Comparison of ENCODE assay signal across 10 cellular contexts in the genomic region with DNA sequence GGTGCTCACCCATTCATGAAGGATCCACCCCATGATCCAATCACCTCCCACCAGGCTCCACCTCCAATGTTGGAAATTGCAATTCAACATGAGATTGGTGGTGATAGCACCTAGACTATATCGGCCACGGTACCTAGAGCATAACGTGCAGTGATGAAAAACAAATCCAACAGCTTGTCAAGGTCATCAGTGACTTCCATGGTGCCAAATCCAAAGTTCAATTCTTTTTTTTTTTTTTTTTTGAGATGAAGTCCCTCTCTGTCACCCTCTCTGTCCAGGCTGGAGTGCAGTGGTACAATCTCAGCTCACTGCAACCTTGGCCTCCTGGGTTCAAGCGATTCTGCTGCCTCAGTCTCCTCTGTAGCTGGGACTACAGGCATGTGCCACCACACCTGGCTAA. TPM values are rescaled to one million over a fixed set of nuclear protein-coding genes. Genes with fewer than 3 reads are reported as not detected.
"Had no signal": no experiment of that assay in that cellular context is flagged by ENCODE, and none has a peak within 500 bp of the region (broad histone marks: within the 10 kb centered on the region; RNA-seq: fewer than 3 reads in every experiment).

No MANE protein-coding gene starts in this region.

- DNase-seq: GM23248, GOT3, H7, KG1 had no signal

- FAIRE-seq: HTR-8/SVneo had no signal

- H3K4me3 ChIP-seq: GM23248, HAP-1 had no signal

- H2AFZ ChIP-seq: GM23248 had no signal

- ATAC-seq: HCT116 had no signal

- H3K36me3 ChIP-seq: HAP-1 had no signal

- H3K9me3 ChIP-seq: HAP-1 had no signal

- H3K27ac ChIP-seq: GM23248, HL-60 had no signal

- H3K9ac ChIP-seq: GM23248 had no signal

- H3K4me1 ChIP-seq: HAP-1 had no signal

RNA-seq across cellular contexts. Expression of gene ACP7, which starts 17.1 kb away (rescaled TPM):
- total RNA-seq: GM23248, H4 had no signal
- polyA plus RNA-seq: IgD-negative memory B cell had no signal
